ENCODE assay signal across 1 cellular context in genomic region chr4:153068751-153069150, GRCh38.
TF ChIP-seq lines count a peak whose summit lies in the region.

No MANE protein-coding gene starts in this region.

TF ChIP-seq in H1, 55 proteins besides CTCF, POLR2A, EP300 and RAD21:
- no peak for TF ChIP-seq KDM5A (IDR thresholded peaks at IDR 0.05; ENCODE audit: low read length)
- no peak for TF ChIP-seq TAF7 (optimal IDR thresholded peaks at IDR 0.05; ENCODE audit: borderline replicate concordance, low read depth, low read length)
- TF ChIP-seq CHD2 (IDR thresholded peaks at IDR 0.05; ENCODE audit: low read length): no peak
- no peak for TF ChIP-seq SP4 (IDR thresholded peaks at IDR 0.05; ENCODE audit: low read length)
- TF ChIP-seq ZNF274 (IDR thresholded peaks at IDR 0.05; ENCODE audit: borderline replicate concordance, extremely low read depth, low read length): no peak
